Comparison of ENCODE assay signal across 13 cellular contexts in the genomic region with DNA sequence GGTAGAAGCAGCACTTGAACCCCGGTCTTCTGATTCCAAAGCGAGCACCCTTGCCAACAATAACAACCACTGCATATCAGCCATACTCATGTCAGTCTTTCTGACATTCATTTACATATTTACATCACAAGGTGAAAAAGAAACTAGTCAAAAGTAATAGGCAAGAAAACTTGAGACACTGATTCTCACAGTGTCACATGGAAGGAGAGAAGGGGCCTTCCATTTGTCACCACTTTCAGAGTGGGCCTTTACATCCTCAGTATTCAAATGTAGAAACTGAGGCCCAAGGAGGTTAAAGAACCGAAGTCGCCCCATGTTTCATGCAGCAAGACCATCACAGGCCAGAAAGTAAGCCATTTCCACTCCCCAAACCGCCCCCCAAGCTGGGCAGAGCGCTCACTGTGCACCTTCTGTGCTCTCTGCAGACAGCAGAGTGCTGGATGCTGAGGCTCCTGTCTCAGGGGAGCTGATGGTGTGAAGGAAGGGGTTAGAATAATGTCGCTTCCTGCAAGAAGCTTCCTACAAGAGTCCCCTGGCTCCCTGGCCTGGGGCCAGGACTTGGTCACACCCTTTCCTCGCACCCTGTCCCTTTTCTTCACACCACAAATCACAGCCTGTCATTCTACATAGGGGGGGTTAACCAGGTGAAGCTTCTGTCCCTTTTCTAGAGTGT.
DNase-seq lines count a peak whose midpoint lies in the region; ATAC-seq, FAIRE-seq and TF ChIP-seq lines count a peak whose summit lies in the region.
"Had no signal": no experiment of that assay in that cellular context is flagged by ENCODE, and none has a peak within 500 bp of the region (broad histone marks: within the 10 kb centered on the region; RNA-seq: fewer than 3 reads in every experiment).

No MANE protein-coding gene starts in this region.

- no peak for TF ChIP-seq CTCF in A549 (IDR thresholded peaks at IDR 0.05)
- no peak for TF ChIP-seq CTCF in mesothelial cell of epicardium (IDR thresholded peaks at IDR 0.05; ENCODE audit: unreplicated experiment)

- H3K4me2 ChIP-seq in A549 = peak overlapping the region; percentile 95; the same call in 2 of the 3 replicates

- TF ChIP-seq POLR2A in A549 (IDR thresholded peaks at IDR 0.05; ENCODE audit: low read length) (no peak), GM18505 (IDR thresholded peaks at IDR 0.05; ENCODE audit: borderline replicate concordance, extremely low read depth, insufficient read depth, insufficient read length) (peak; percentile 19)

- H3K4me3 ChIP-seq in A549 = no peak overlapping the region
- H3K4me3 ChIP-seq: adrenal gland had no signal

- DNase-seq in A549 (ENCODE audit: low read depth in 1 of 2, low spot score in 1 of 2) (no peak), glomerular visceral epithelial cell (ENCODE audit: extremely low spot score) (no peak), LoVo (ENCODE audit: low spot score) (no peak), mesothelial cell of epicardium (ENCODE audit: low spot score in 2 of 2, unreplicated experiment in 2 of 2) (no peak)
- no peak for DNase-seq in activated CD4-positive, alpha-beta memory T cell treated with anti-CD3 and anti-CD28 coated beads, Interleukin-2, amount 10 ng/mL, durations not matched to agents 7 days and 5 days
- DNase-seq: adrenal gland; NCI-H748 treated with DMSO at 0.1 percent for 48 hours; stimulated activated CD4-positive, alpha-beta T cell treated with anti-CD3 and anti-CD28 coated beads, Interleukin-2, amount 100 ng/mL, for 24 hours had no signal

- 89% methylated on average over 8 of the region's 8 CpGs for WGBS in A549 (ENCODE audit: missing lambda C conversion rate)

- peaks cover 7% of the 10 kb centered on the region for H3K36me3 Mint-ChIP-seq in activated CD4-positive, alpha-beta memory T cell treated with anti-CD3 and anti-CD28 coated beads, Interleukin-2, amount 10 ng/mL, durations not matched to agents 7 days and 5 days (ENCODE audit: low read depth)
- no peaks in the 10 kb centered on the region for H3K36me3 Mint-ChIP-seq in mesothelial cell of epicardium

- peak overlapping the region; percentile 35 for H3K27ac Mint-ChIP-seq in activated CD4-positive, alpha-beta memory T cell treated with anti-CD3 and anti-CD28 coated beads, Interleukin-2, amount 10 ng/mL, durations not matched to agents 7 days and 5 days
- H3K27ac Mint-ChIP-seq in mesothelial cell of epicardium = no peak overlapping the region

- no peak for FAIRE-seq in A549 (lab: Jason Lieb, UNC)
- FAIRE-seq: TTC549 had no signal

- H3K27ac ChIP-seq in A549 = peak overlapping the region; percentile 93 to 96
- H3K27ac ChIP-seq: C4-2B had no signal

- H3K9me3 Mint-ChIP-seq in activated CD4-positive, alpha-beta memory T cell treated with anti-CD3 and anti-CD28 coated beads, Interleukin-2, amount 10 ng/mL, durations not matched to agents 7 days and 5 days = peaks cover 9% of the 10 kb centered on the region
- H3K9me3 Mint-ChIP-seq in mesothelial cell of epicardium = no peaks in the 10 kb centered on the region

- no peak for TF ChIP-seq RAD21 in A549 (conservative IDR thresholded peaks at IDR 0.05 in 1 of 2, IDR thresholded peaks at IDR 0.05 in 1 of 2)

- H3K4me3 Mint-ChIP-seq in activated CD4-positive, alpha-beta memory T cell treated with anti-CD3 and anti-CD28 coated beads, Interleukin-2, amount 10 ng/mL, durations not matched to agents 7 days and 5 days = no peak overlapping the region
- H3K4me3 Mint-ChIP-seq in mesothelial cell of epicardium = no peak overlapping the region

- CTCF ChIA-PET in A549 (lab: Yijun Ruan, JAX) = interaction anchor here (0.6 to 20.4 kb wide), 7 partner anchors 14 to 678 kb away, joined by 3 to 228 read pairs (median 3); a partner anchor contains a TSS
- CTCF ChIA-PET in activated CD4-positive, alpha-beta memory T cell treated with anti-CD3 and anti-CD28 coated beads, Interleukin-2, amount 10 ng/mL, durations not matched to agents 7 days and 5 days (lab: Charles Lee) = interaction anchor here (1.8 to 4.1 kb wide), 2 partner anchors 10 to 37 kb away, joined by 4 to 21 read pairs; no protein-coding TSS in a partner anchor

- no peak for TF ChIP-seq EP300 in A549 (IDR thresholded peaks at IDR 0.05)

- peaks cover 6% of the 10 kb centered on the region; the same call in 2 of the 3 replicates for H3K9me3 ChIP-seq in A549
- H3K9me3 ChIP-seq: adrenal gland had no signal

- H3K4me1 Mint-ChIP-seq in activated CD4-positive, alpha-beta memory T cell treated with anti-CD3 and anti-CD28 coated beads, Interleukin-2, amount 10 ng/mL, durations not matched to agents 7 days and 5 days = peaks cover 51% of the 10 kb centered on the region
- peaks cover 41% of the 10 kb centered on the region for H3K4me1 Mint-ChIP-seq in mesothelial cell of epicardium

- H3K27me3 Mint-ChIP-seq in activated CD4-positive, alpha-beta memory T cell treated with anti-CD3 and anti-CD28 coated beads, Interleukin-2, amount 10 ng/mL, durations not matched to agents 7 days and 5 days = peaks cover 54% of the 10 kb centered on the region
- peaks cover 45% of the 10 kb centered on the region for H3K27me3 Mint-ChIP-seq in mesothelial cell of epicardium (ENCODE audit: low read depth)

- peaks cover 50% of the 10 kb centered on the region for H3K4me1 ChIP-seq in A549

- POLR2A ChIA-PET in A549 (lab: Yijun Ruan, JAX) = no interaction called here
- POLR2A ChIA-PET in activated CD4-positive, alpha-beta memory T cell treated with anti-CD3 and anti-CD28 coated beads, Interleukin-2, amount 10 ng/mL, durations not matched to agents 7 days and 5 days (lab: Charles Lee) = interaction anchor here (1.1 to 2.9 kb wide), 4 partner anchors 11 to 1053 kb away, joined by 3 to 23 read pairs (median 4); a partner anchor contains a TSS

- no peak for ATAC-seq in A549
- ATAC-seq in GM18505 (IDR thresholded peaks at IDR 0.05; ENCODE audit: unreplicated experiment) = no peak
- ATAC-seq in HG02938 (IDR thresholded peaks at IDR 0.05; ENCODE audit: unreplicated experiment) = peak; percentile 44
- no peak for ATAC-seq in HG02623 (IDR thresholded peaks at IDR 0.05; ENCODE audit: unreplicated experiment)

TF ChIP-seq in A549, 52 proteins besides CTCF, POLR2A, EP300 and RAD21:
- TF ChIP-seq, protein P1, sequence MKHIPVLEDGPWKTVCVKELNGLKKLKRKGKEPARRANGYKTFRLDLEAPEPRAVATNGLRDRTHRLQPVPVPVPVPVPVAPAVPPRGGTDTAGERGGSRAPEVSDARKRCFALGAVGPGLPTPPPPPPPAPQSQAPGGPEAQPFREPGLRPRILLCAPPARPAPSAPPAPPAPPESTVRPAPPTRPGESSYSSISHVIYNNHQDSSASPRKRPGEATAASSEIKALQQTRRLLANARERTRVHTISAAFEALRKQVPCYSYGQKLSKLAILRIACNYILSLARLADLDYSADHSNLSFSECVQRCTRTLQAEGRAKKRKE (CRISPR knock-in tag; IDR thresholded peaks at IDR 0.05; ENCODE audit: low read depth) = peak; percentile 53; the same call in 1 of the 2 replicates
- 0 out of 2 replicates have a peak, but pooled peaks have one; percentile 55 for TF ChIP-seq EHF (CRISPR knock-in tag; IDR thresholded peaks at IDR 0.05)
- no peak for TF ChIP-seq GATA3 (IDR thresholded peaks at IDR 0.05; ENCODE audit: borderline replicate concordance)
- no peak for TF ChIP-seq TP53 (CRISPR knock-in tag; IDR thresholded peaks at IDR 0.05)
